ENCODE assay signal across 1 cellular context in genomic region chr4:22780797-22781196, GRCh38.
TF ChIP-seq lines count a peak whose summit lies in the region.

No MANE protein-coding gene starts in this region.

TF ChIP-seq in GM23338, 12 proteins besides CTCF, POLR2A, EP300 and RAD21 (continued from another document):
- TF ChIP-seq, protein P1, sequence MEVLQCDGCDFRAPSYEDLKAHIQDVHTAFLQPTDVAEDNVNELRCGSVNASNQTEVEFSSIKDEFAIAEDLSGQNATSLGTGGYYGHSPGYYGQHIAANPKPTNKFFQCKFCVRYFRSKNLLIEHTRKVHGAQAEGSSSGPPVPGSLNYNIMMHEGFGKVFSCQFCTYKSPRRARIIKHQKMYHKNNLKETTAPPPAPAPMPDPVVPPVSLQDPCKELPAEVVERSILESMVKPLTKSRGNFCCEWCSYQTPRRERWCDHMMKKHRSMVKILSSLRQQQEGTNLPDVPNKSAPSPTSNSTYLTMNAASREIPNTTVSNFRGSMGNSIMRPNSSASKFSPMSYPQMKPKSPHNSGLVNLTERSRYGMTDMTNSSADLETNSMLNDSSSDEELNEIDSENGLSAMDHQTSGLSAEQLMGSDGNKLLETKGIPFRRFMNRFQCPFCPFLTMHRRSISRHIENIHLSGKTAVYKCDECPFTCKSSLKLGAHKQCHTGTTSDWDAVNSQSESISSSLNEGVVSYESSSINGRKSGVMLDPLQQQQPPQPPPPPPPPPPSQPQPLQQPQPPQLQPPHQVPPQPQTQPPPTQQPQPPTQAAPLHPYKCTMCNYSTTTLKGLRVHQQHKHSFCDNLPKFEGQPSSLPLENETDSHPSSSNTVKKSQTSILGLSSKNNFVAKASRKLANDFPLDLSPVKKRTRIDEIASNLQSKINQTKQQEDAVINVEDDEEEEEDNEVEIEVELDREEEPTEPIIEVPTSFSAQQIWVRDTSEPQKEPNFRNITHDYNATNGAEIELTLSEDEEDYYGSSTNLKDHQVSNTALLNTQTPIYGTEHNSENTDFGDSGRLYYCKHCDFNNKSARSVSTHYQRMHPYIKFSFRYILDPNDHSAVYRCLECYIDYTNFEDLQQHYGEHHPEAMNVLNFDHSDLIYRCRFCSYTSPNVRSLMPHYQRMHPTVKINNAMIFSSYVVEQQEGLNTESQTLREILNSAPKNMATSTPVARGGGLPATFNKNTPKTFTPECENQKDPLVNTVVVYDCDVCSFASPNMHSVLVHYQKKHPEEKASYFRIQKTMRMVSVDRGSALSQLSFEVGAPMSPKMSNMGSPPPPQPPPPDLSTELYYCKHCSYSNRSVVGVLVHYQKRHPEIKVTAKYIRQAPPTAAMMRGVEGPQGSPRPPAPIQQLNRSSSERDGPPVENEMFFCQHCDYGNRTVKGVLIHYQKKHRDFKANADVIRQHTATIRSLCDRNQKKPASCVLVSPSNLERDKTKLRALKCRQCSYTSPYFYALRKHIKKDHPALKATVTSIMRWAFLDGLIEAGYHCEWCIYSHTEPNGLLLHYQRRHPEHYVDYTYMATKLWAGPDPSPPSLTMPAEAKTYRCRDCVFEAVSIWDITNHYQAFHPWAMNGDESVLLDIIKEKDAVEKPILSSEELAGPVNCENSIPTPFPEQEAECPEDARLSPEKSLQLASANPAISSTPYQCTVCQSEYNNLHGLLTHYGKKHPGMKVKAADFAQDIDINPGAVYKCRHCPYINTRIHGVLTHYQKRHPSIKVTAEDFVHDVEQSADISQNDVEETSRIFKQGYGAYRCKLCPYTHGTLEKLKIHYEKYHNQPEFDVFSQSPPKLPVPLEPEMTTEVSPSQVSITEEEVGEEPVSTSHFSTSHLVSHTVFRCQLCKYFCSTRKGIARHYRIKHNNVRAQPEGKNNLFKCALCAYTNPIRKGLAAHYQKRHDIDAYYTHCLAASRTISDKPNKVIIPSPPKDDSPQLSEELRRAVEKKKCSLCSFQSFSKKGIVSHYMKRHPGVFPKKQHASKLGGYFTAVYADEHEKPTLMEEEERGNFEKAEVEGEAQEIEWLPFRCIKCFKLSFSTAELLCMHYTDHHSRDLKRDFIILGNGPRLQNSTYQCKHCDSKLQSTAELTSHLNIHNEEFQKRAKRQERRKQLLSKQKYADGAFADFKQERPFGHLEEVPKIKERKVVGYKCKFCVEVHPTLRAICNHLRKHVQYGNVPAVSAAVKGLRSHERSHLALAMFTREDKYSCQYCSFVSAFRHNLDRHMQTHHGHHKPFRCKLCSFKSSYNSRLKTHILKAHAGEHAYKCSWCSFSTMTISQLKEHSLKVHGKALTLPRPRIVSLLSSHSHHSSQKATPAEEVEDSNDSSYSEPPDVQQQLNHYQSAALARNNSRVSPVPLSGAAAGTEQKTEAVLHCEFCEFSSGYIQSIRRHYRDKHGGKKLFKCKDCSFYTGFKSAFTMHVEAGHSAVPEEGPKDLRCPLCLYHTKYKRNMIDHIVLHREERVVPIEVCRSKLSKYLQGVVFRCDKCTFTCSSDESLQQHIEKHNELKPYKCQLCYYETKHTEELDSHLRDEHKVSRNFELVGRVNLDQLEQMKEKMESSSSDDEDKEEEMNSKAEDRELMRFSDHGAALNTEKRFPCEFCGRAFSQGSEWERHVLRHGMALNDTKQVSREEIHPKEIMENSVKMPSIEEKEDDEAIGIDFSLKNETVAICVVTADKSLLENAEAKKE (CRISPR knock-in tag; IDR thresholded peaks at IDR 0.05): no peak
- TF ChIP-seq, protein P2, sequence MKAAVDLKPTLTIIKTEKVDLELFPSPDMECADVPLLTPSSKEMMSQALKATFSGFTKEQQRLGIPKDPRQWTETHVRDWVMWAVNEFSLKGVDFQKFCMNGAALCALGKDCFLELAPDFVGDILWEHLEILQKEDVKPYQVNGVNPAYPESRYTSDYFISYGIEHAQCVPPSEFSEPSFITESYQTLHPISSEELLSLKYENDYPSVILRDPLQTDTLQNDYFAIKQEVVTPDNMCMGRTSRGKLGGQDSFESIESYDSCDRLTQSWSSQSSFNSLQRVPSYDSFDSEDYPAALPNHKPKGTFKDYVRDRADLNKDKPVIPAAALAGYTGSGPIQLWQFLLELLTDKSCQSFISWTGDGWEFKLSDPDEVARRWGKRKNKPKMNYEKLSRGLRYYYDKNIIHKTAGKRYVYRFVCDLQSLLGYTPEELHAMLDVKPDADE (IDR thresholded peaks at IDR 0.05): no peak
